18 cellular contexts compared by ENCODE assay signal in genomic region chr7:53398566-53398965, GRCh38.
DNase-seq lines count a peak whose midpoint lies in the region; ATAC-seq and TF ChIP-seq lines count a peak whose summit lies in the region.
"Had no signal": no experiment of that assay in that cellular context is flagged by ENCODE, and none has a peak within 500 bp of the region (broad histone marks: within the 10 kb centered on the region; RNA-seq: fewer than 3 reads in every experiment).

No MANE protein-coding gene starts in this region.

- H3K27ac Mint-ChIP-seq in nephron = peak overlapping the region; percentile 56 to 93 (median 76)
- no peak overlapping the region for H3K27ac Mint-ChIP-seq in naive thymus-derived CD8-positive, alpha-beta T cell
- H3K27ac Mint-ChIP-seq: CD14-positive monocyte; CD4-positive, alpha-beta memory T cell had no signal

- H3K27me3 ChIP-seq in transverse colon = no peaks in the 10 kb centered on the region
- H3K27me3 ChIP-seq: BLaER1 had no signal

- H3K4me3 ChIP-seq in epithelial cell of proximal tubule (ENCODE audit: low read depth, low read length) = peak overlapping the region; percentile 59
- H3K4me3 ChIP-seq in transverse colon = no peak overlapping the region
- H3K4me3 ChIP-seq: A549, BLaER1, HAP-1 had no signal

- no peaks in the 10 kb centered on the region for H3K9me3 Mint-ChIP-seq in nephron
- peaks cover 0 to 27% (median 11%) of the 10 kb centered on the region in 9 donors for H3K9me3 Mint-ChIP-seq in naive thymus-derived CD8-positive, alpha-beta T cell

- no peaks in the 10 kb centered on the region for H3K27me3 Mint-ChIP-seq in nephron (ENCODE audit: low read depth)
- H3K27me3 Mint-ChIP-seq in naive thymus-derived CD8-positive, alpha-beta T cell = no peaks in the 10 kb centered on the region
- H3K27me3 Mint-ChIP-seq: CD4-positive, alpha-beta memory T cell had no signal

- TF ChIP-seq POLR2A in transverse colon (IDR thresholded peaks at IDR 0.05) = no peak

- 48 to 51% methylated on average over 2 of the region's 2 CpGs for WGBS in transverse colon (ENCODE audit: low coverage in 1 of 2), 2 donors

- in situ Hi-C loops in ACHN (cut with HindIII; ENCODE audit: low pct_ligation_motif_present, low pct_unique_long_range_greater_than_20kb, low sequenced_read_pairs) (no loop called here), transverse colon (cut with MboI; ENCODE audit: low pct_ligation_motif_present in 1 of 4, low pct_unique_long_range_greater_than_20kb in 1 of 4, low sequenced_read_pairs in 3 of 4) (no loop called here), GM13977 (cut with MboI; ENCODE audit: low pct_unique_long_range_greater_than_20kb, low sequenced_read_pairs, unreplicated experiment) (no loop called here)

- POLR2A ChIA-PET in naive thymus-derived CD8-positive, alpha-beta T cell (lab: Charles Lee) = no interaction called here

- H3K4me3 Mint-ChIP-seq in nephron = peak overlapping the region in 2 of 3 experiments; percentile 58 to 68
- H3K4me3 Mint-ChIP-seq in naive thymus-derived CD8-positive, alpha-beta T cell = no peak overlapping the region
- H3K4me3 Mint-ChIP-seq: CD14-positive monocyte; CD4-positive, alpha-beta memory T cell had no signal

- TF ChIP-seq EP300 in transverse colon (IDR thresholded peaks at IDR 0.05; ENCODE audit: low read depth) = no peak

- no peak overlapping the region for H3K27ac ChIP-seq in transverse colon
- H3K27ac ChIP-seq: 22Rv1, A549, BLaER1, HL-60 had no signal

- H3K9me3 ChIP-seq in transverse colon = no peaks in the 10 kb centered on the region
- H3K9me3 ChIP-seq: BLaER1, HAP-1 had no signal

- no peak for ATAC-seq in naive thymus-derived CD8-positive, alpha-beta T cell
- ATAC-seq: A549 had no signal

- H3K36me3 Mint-ChIP-seq in nephron (ENCODE audit: low read depth) = no peaks in the 10 kb centered on the region
- no peaks in the 10 kb centered on the region for H3K36me3 Mint-ChIP-seq in naive thymus-derived CD8-positive, alpha-beta T cell
- H3K36me3 Mint-ChIP-seq: CD14-positive monocyte; CD4-positive, alpha-beta memory T cell had no signal

- intact Hi-C loops in transverse colon (cut with DNase I; ENCODE audit: low total_unique reads) = no loop called here

- no peaks in the 10 kb centered on the region for H3K4me1 ChIP-seq in transverse colon
- H3K4me1 ChIP-seq: A549, BLaER1, HAP-1 had no signal

- TF ChIP-seq CTCF in epithelial cell of proximal tubule (conservative IDR thresholded peaks at IDR 0.05; ENCODE audit: low read depth, low read length) = no peak
- TF ChIP-seq CTCF in nephron (IDR thresholded peaks at IDR 0.05; ENCODE audit: unreplicated experiment in 3 of 3) = no peak
- TF ChIP-seq CTCF in transverse colon (IDR thresholded peaks at IDR 0.05) = no peak
- TF ChIP-seq CTCF in GM13977 (IDR thresholded peaks at IDR 0.05; ENCODE audit: extremely low read depth, insufficient read depth, missing control alignments) = no peak

- DNase-seq in ACHN = peak; percentile 97
- peak; percentile 93 for DNase-seq in epithelial cell of proximal tubule (ENCODE audit: low read depth)
- peak; percentile 94 for DNase-seq in kidney glomerular epithelial cell (lab: John Stamatoyannopoulos, UW)
- no peak for DNase-seq in transverse colon
- DNase-seq in GM13977 (ENCODE audit: low spot score) = no peak
- no peak for DNase-seq in activated CD4-positive, alpha-beta T cell treated with anti-CD3 and anti-CD28 coated beads for 48 hours
- DNase-seq in naive thymus-derived CD8-positive, alpha-beta T cell = no peak
- DNase-seq: Calu3; CD4-positive, alpha-beta memory T cell; DMS79 treated with DMSO at 0.1 percent for 48 hours; GF-D8 had no signal

- H3K4me1 Mint-ChIP-seq in nephron = no peaks in the 10 kb centered on the region
- H3K4me1 Mint-ChIP-seq in naive thymus-derived CD8-positive, alpha-beta T cell = no peaks in the 10 kb centered on the region
- H3K4me1 Mint-ChIP-seq: CD14-positive monocyte; CD4-positive, alpha-beta memory T cell had no signal

- H3K36me3 ChIP-seq in transverse colon = no peaks in the 10 kb centered on the region
- H3K36me3 ChIP-seq: BLaER1, HAP-1 had no signal

Comparison
In these comparisons a context has a peak if more than half of its experiments do, and no peak if none do; other contexts are left out.
1. DNase-seq: peak in ACHN (single experiment), epithelial cell of proximal tubule (single experiment) and kidney glomerular epithelial cell (single experiment); none in transverse colon (single experiment), GM13977 (single experiment), activated CD4-positive, alpha-beta T cell treated with anti-CD3 and anti-CD28 coated beads for 48 hours (single experiment) and naive thymus-derived CD8-positive, alpha-beta T cell (0 of 10).
2. H3K27ac Mint-ChIP-seq: peak in nephron (3 of 3); none in naive thymus-derived CD8-positive, alpha-beta T cell (0 of 10).
3. H3K4me3 Mint-ChIP-seq: peak in nephron (2 of 3); none in naive thymus-derived CD8-positive, alpha-beta T cell (0 of 10).